8 cellular contexts compared by ENCODE assay signal in genomic region chr12:124565071-124565491, GRCh38. TPM values are rescaled to one million over a fixed set of nuclear protein-coding genes. Genes with fewer than 3 reads are reported as not detected.
DNase-seq lines count a peak whose midpoint lies in the region; ATAC-seq, FAIRE-seq and TF ChIP-seq lines count a peak whose summit lies in the region.

No MANE protein-coding gene starts in this region.

- no peak for ATAC-seq in HG02852 (IDR thresholded peaks at IDR 0.05; ENCODE audit: unreplicated experiment)

- H2AK5ac ChIP-seq in H1 (ENCODE audit: low read depth, low read length) = no peak overlapping the region

- no peak overlapping the region for H3K14ac ChIP-seq in H1 (ENCODE audit: insufficient read length)

- no peak overlapping the region for H3K23ac ChIP-seq in H1 (ENCODE audit: insufficient read length)

- peak overlapping the region; percentile 7; the same call in 1 of the 2 replicates for H3K18ac ChIP-seq in H1 (ENCODE audit: extremely low read depth, low read length)

- WGBS in H1 (ENCODE audit: extremely low coverage in 1 of 2, insufficient coverage in 1 of 2, insufficient read length in 1 of 2, insufficient replicate concordance in 2 of 2, low coverage in 1 of 2, low lambda C conversion rate in 2 of 2, missing lambda C conversion rate in 1 of 2), 2 experiments = 2% methylated on average over 17 of the region's 18 CpGs; no CpG with 5 or more reads in 1 of the 2 experiments

- TF ChIP-seq CTCF in Caco-2 (IDR thresholded peaks at IDR 0.05; ENCODE audit: insufficient read depth in 1 of 2, low read depth in 1 of 2, low read length in 1 of 2, severe bottlenecking in 1 of 2, unreplicated experiment in 1 of 2) (no peak), H1 (IDR thresholded peaks at IDR 0.05; ENCODE audit: control extremely low read depth in 1 of 3, insufficient read depth in 1 of 3, low read depth in 1 of 3, low read length in 3 of 3) (no peak)

- H2BK12ac ChIP-seq in H1 (ENCODE audit: low read depth, low read length) = no peak overlapping the region

- TF ChIP-seq EP300 in H1 (IDR thresholded peaks at IDR 0.05; ENCODE audit: borderline replicate concordance in 1 of 2, low read depth in 2 of 2, low read length in 2 of 2) = no peak

- H2AFZ ChIP-seq in H1 (ENCODE audit: low read length) = no peak overlapping the region

- H4K91ac ChIP-seq in H1 (replicated peaks; ENCODE audit: insufficient read length, low read length) = no peak overlapping the region

- peaks cover 47 to 67% of the 10 kb centered on the region in 2 experiments for H3K79me2 ChIP-seq in H1 (ENCODE audit: control insufficient read depth in 1 of 2, insufficient read depth in 2 of 2, low read length in 2 of 2)

- DNase-seq in Caco-2 (no peak), NT2/D1 (ENCODE audit: low read depth, low spot score) (no peak), H1 (ENCODE audit: low read depth in 1 of 2, low spot score in 2 of 2) (peak in 1 of 2 experiments; percentile 68), occipital lobe (lab: John Stamatoyannopoulos, UW) (peak; percentile 66), NCI-H2196 (lab: John Stamatoyannopoulos, UW; ENCODE audit: unreplicated experiment) (no peak), SHP77 (lab: John Stamatoyannopoulos, UW) (no peak), NAMALWA (ENCODE audit: low spot score) (no peak)

- H3K9ac ChIP-seq in NT2/D1 (ENCODE audit: insufficient read length, low read depth) = peak overlapping the region; percentile 61
- no peak overlapping the region for H3K9ac ChIP-seq in H1 (replicated peaks in 1 of 4; ENCODE audit: extremely low read depth in 1 of 4, low read depth in 3 of 4, low read length in 3 of 4)

- no peak overlapping the region for H3K27ac ChIP-seq in H1 (ENCODE audit: low read depth, low read length)

- no peaks in the 10 kb centered on the region for H3K9me3 Mint-ChIP-seq in Caco-2 (ENCODE audit: unreplicated experiment)

- no peak overlapping the region for H2BK120ac ChIP-seq in H1 (replicated peaks; ENCODE audit: low read depth, low read length)

- no peaks in the 10 kb centered on the region for H3K27me3 ChIP-seq in Caco-2 (replicated peaks; ENCODE audit: control insufficient read depth, insufficient read depth, low read length)
- H3K27me3 ChIP-seq in NT2/D1 (ENCODE audit: insufficient read depth, insufficient read length) = no peaks in the 10 kb centered on the region
- no peaks in the 10 kb centered on the region for H3K27me3 ChIP-seq in H1 (replicated peaks in 1 of 4; ENCODE audit: control insufficient read depth in 3 of 4, extremely low read depth in 1 of 4, insufficient read depth in 3 of 4, low read length in 3 of 4)

- no peak overlapping the region for H4K8ac ChIP-seq in H1 (ENCODE audit: extremely low read depth, insufficient read depth, low read length)

- H3K4ac ChIP-seq in H1 (replicated peaks; ENCODE audit: insufficient read length, low read depth, low read length) = no peak overlapping the region

- no peak overlapping the region for H3K27ac Mint-ChIP-seq in Caco-2 (ENCODE audit: unreplicated experiment)

- POLR2A ChIA-PET in Caco-2 (lab: Charles Lee) (no interaction called here), H1 (lab: Charles Lee; ENCODE audit: partially characterized antibody) (interaction anchor here (1.0 to 3.9 kb wide), 3 partner anchors 12 to 91 kb away, joined by 3 to 31 read pairs (median 5); no protein-coding TSS in a partner anchor)

- peaks cover 6% of the 10 kb centered on the region for H3K4me1 ChIP-seq in Caco-2
- H3K4me1 ChIP-seq in NT2/D1 (ENCODE audit: insufficient read depth, insufficient read length) = peaks cover 42% of the 10 kb centered on the region
- peaks cover 25 to 42% (median 33%) of the 10 kb centered on the region in 4 experiments for H3K4me1 ChIP-seq in H1 (replicated peaks in 1 of 4; ENCODE audit: control insufficient read depth in 3 of 4, insufficient read depth in 4 of 4, low read length in 3 of 4)

- H3K4me3 ChIP-seq in Caco-2 (ENCODE audit: low read depth, low read length) (no peak overlapping the region), NT2/D1 (ENCODE audit: insufficient read length, low read depth) (peak overlapping the region; percentile 47), H1 (ENCODE audit: extremely low read depth in 1 of 4, insufficient read depth in 2 of 4, low read depth in 3 of 4, low read length in 4 of 4) (peak overlapping the region; percentile 22 to 86 (median 53); a peak in 7 of 8 replicates)

- H4K5ac ChIP-seq in H1 (ENCODE audit: insufficient read length, low read depth, low read length) = no peak overlapping the region

- H2BK15ac ChIP-seq in H1 (ENCODE audit: low read length) = no peak overlapping the region

- no TSS peak for BruUV-seq in Caco-2 (replicated peaks; lab: Mats Ljungman, UMichigan)

- H3K9me3 ChIP-seq in Caco-2 (no peaks in the 10 kb centered on the region), NT2/D1 (ENCODE audit: insufficient read depth, low read length) (no peaks in the 10 kb centered on the region), H1 (ENCODE audit: insufficient read depth in 2 of 2, low read depth in 1 of 2, low read length in 1 of 2) (no peaks in the 10 kb centered on the region)

- peaks cover 28 to 35% of the 10 kb centered on the region in 2 experiments for H4K20me1 ChIP-seq in H1 (replicated peaks in 1 of 2; ENCODE audit: control insufficient read depth in 1 of 2, insufficient read depth in 2 of 2, low read length in 2 of 2)

- TF ChIP-seq POLR2A in H1 (IDR thresholded peaks at IDR 0.05; ENCODE audit: control extremely low read depth in 1 of 2, low read depth in 2 of 2, low read length in 2 of 2) = no peak

- H3K36me3 Mint-ChIP-seq in Caco-2 (ENCODE audit: insufficient read depth, unreplicated experiment) = peaks cover 6% of the 10 kb centered on the region

- H3K4me3 Mint-ChIP-seq in Caco-2 (ENCODE audit: unreplicated experiment) = peak overlapping the region; percentile 85

- no peak for FAIRE-seq in H1 (lab: Jason Lieb, UNC)

- H3K4me2 ChIP-seq in H1 (ENCODE audit: insufficient read depth in 1 of 2, low read depth in 2 of 2, low read length in 2 of 2) = peak overlapping the region; percentile 64 to 80

- 0 out of 2 replicates have a peak overlapping the region, but pooled peaks have one; percentile 60 for H2BK5ac ChIP-seq in H1 (ENCODE audit: low read depth, low read length)

- peaks cover 14% of the 10 kb centered on the region; the same call in 1 of the 2 replicates for H3K23me2 ChIP-seq in H1 (ENCODE audit: low read depth, low read length)

- peaks cover 10% of the 10 kb centered on the region for H3K79me1 ChIP-seq in H1 (ENCODE audit: low read depth, low read length)

- H3K56ac ChIP-seq in H1 (replicated peaks; ENCODE audit: insufficient read length, low read depth, low read length) = no peak overlapping the region

- H3K4me1 Mint-ChIP-seq in Caco-2 (ENCODE audit: low read depth, unreplicated experiment) = peaks cover 12% of the 10 kb centered on the region

- intact Hi-C loops in Caco-2 (cut with micrococcal nuclease; ENCODE audit: unreplicated experiment) = loop anchor here (5.0 kb wide), 1 partner anchor 187 kb away; no protein-coding TSS in a partner anchor

- H3K36me3 ChIP-seq in Caco-2 (ENCODE audit: control insufficient read depth, insufficient read depth, low read length) (no peaks in the 10 kb centered on the region), NT2/D1 (ENCODE audit: insufficient read depth, insufficient read length, low read length) (peaks cover 17% of the 10 kb centered on the region), H1 (ENCODE audit: control insufficient read depth in 2 of 4, insufficient read depth in 4 of 4, low read length in 3 of 4) (no peaks in the 10 kb centered on the region)

- no peaks in the 10 kb centered on the region for H3K27me3 Mint-ChIP-seq in Caco-2 (ENCODE audit: insufficient read depth, unreplicated experiment)

- CTCF ChIA-PET in Caco-2 (lab: Charles Lee) = no interaction called here
- CTCF ChIA-PET in H1 (lab: Charles Lee; ENCODE audit: partially characterized antibody) = interaction anchor here (0.8 to 1.6 kb wide), 6 partner anchors 12 to 206 kb away, joined by 3 to 6 read pairs (median 3); no protein-coding TSS in a partner anchor

- no peak overlapping the region for H2BK20ac ChIP-seq in H1 (ENCODE audit: low read length)

- no peak for TF ChIP-seq RAD21 in H1 (IDR thresholded peaks at IDR 0.05 in 1 of 2, conservative IDR thresholded peaks at IDR 0.05 in 1 of 2; ENCODE audit: low read depth in 2 of 2, low read length in 2 of 2)

TF ChIP-seq in H1, 55 proteins besides CTCF, POLR2A, EP300 and RAD21 (continues in another document):
- TF ChIP-seq NANOG (IDR thresholded peaks at IDR 0.05; ENCODE audit: insufficient read depth, low read depth, low read length, poor library complexity, severe bottlenecking) = no peak
- TF ChIP-seq SIN3A (conservative IDR thresholded peaks at IDR 0.05 in 1 of 2, IDR thresholded peaks at IDR 0.05 in 1 of 2; ENCODE audit: low read depth in 1 of 2, low read length in 2 of 2) = 0 out of 4 replicates have a peak, but pooled peaks of 1 of the 2 experiments have one; percentile 2
- TF ChIP-seq MAX (IDR thresholded peaks at IDR 0.05) = no peak
- TF ChIP-seq POU5F1 (IDR thresholded peaks at IDR 0.05; ENCODE audit: low read depth, low read length) = no peak
- no peak for TF ChIP-seq CBX5 (IDR thresholded peaks at IDR 0.05; ENCODE audit: low read depth, low read length)
- TF ChIP-seq CHD1 (IDR thresholded peaks at IDR 0.05; ENCODE audit: low read depth, low read length) = no peak
- TF ChIP-seq SP2 (IDR thresholded peaks at IDR 0.05; ENCODE audit: low read length) = no peak
- TF ChIP-seq SIRT6 (IDR thresholded peaks at IDR 0.05; ENCODE audit: low read length) = no peak
- TF ChIP-seq BACH1 (IDR thresholded peaks at IDR 0.05; ENCODE audit: low read length) = no peak
- 0 out of 2 replicates have a peak, but pooled peaks have one; percentile 83 for TF ChIP-seq KDM1A (IDR thresholded peaks at IDR 0.05; ENCODE audit: borderline replicate concordance, low read length)

RNA-seq across cellular contexts. Expression of gene NCOR2, which starts 2.3 kb away (rescaled TPM):
- total RNA-seq in Caco-2 (2022) (243 and 250 TPM in 2 replicates), occipital lobe (12.8 TPM)
- total RNA-seq in H1 (2021; fragmentation: NEBNext Ultra II Directional; extraction: Animal tissue kit (Norgen Biotek cat#: 25700)) = 275 TPM in 2 replicates
- polyA plus RNA-seq in H1 (2011; rRNA removed) = 14.8 and 25.3 TPM in 2 replicates
- polyA plus RNA-seq in H1 (2011; cell fraction: cytosol; rRNA removed) = 13.5 TPM
- 54.3 TPM for polyA plus RNA-seq in H1 (2011; cell fraction: nucleus; rRNA removed)
- polyA plus RNA-seq in H1 (2012, experiment 1 of 2) = 125 to 153 TPM (median 138 TPM) in 4 replicates
- polyA plus RNA-seq in H1 (2012, experiment 2 of 2) = 70.3 TPM
- polyA plus RNA-seq in H1 (2013, experiment 1 of 2) = 103 TPM
- 111 TPM for polyA plus RNA-seq in H1 (2013, experiment 2 of 2)
- polyA minus RNA-seq in H1 (2011; rRNA and poly(A)+ RNA removed) = 28.8 and 30.2 TPM in 2 replicates
- 93.4 TPM for polyA minus RNA-seq in H1 (2011; cell fraction: cytosol; rRNA and poly(A)+ RNA removed)
- polyA minus RNA-seq in H1 (2011; cell fraction: nucleus; rRNA and poly(A)+ RNA removed) = 81.3 TPM

Comparison
In these comparisons a context has a peak if more than half of its experiments do, and no peak if none do; other contexts are left out.
1. RNA of gene NCOR2, which starts 2.3 kb away (total RNA-seq): 275 TPM in H1 and 243 to 250 TPM in Caco-2; 12.8 TPM in occipital lobe (single experiment); every median in the first group is over 10 times any median in the second.